In the genomic region with DNA sequence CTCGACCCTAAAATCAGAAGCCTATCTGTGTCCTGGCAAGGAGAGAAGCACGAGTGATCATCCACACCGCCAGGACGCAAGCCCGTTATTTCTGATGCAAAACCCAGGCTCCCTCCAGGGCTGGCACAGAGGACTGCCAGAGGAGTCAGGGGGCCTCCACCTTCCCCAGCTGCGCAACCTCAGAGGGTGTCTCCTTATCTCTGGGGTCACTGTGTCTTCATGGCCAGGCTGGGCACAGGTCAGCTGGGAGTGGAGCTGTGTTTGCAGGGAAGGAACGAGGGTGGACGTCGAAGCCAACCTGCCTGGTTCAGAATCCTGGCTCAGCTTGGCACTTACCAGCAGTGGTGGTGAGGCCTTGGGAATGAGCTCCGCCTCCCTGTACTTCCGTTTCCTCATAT, we compare ENCODE assay signal across 1 cellular context.
TF ChIP-seq lines count a peak whose summit lies in the region.

No MANE protein-coding gene starts in this region.

TF ChIP-seq in SK-N-SH, 30 proteins besides CTCF, POLR2A, EP300 and RAD21 (continued from another document):
- TF ChIP-seq, protein P1, sequence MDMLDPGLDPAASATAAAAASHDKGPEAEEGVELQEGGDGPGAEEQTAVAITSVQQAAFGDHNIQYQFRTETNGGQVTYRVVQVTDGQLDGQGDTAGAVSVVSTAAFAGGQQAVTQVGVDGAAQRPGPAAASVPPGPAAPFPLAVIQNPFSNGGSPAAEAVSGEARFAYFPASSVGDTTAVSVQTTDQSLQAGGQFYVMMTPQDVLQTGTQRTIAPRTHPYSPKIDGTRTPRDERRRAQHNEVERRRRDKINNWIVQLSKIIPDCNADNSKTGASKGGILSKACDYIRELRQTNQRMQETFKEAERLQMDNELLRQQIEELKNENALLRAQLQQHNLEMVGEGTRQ (IDR thresholded peaks at IDR 0.05; ENCODE audit: borderline replicate concordance, low read depth, low read length), result no peak
- TF ChIP-seq, protein P2, sequence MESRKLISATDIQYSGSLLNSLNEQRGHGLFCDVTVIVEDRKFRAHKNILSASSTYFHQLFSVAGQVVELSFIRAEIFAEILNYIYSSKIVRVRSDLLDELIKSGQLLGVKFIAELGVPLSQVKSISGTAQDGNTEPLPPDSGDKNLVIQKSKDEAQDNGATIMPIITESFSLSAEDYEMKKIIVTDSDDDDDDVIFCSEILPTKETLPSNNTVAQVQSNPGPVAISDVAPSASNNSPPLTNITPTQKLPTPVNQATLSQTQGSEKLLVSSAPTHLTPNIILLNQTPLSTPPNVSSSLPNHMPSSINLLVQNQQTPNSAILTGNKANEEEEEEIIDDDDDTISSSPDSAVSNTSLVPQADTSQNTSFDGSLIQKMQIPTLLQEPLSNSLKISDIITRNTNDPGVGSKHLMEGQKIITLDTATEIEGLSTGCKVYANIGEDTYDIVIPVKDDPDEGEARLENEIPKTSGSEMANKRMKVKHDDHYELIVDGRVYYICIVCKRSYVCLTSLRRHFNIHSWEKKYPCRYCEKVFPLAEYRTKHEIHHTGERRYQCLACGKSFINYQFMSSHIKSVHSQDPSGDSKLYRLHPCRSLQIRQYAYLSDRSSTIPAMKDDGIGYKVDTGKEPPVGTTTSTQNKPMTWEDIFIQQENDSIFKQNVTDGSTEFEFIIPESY (IDR thresholded peaks at IDR 0.05; ENCODE audit: borderline replicate concordance, low read depth), result no peak
- TF ChIP-seq, protein P3, sequence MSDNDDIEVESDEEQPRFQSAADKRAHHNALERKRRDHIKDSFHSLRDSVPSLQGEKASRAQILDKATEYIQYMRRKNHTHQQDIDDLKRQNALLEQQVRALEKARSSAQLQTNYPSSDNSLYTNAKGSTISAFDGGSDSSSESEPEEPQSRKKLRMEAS (IDR thresholded peaks at IDR 0.05; ENCODE audit: low read depth), result no peak
- TF ChIP-seq, protein P4, sequence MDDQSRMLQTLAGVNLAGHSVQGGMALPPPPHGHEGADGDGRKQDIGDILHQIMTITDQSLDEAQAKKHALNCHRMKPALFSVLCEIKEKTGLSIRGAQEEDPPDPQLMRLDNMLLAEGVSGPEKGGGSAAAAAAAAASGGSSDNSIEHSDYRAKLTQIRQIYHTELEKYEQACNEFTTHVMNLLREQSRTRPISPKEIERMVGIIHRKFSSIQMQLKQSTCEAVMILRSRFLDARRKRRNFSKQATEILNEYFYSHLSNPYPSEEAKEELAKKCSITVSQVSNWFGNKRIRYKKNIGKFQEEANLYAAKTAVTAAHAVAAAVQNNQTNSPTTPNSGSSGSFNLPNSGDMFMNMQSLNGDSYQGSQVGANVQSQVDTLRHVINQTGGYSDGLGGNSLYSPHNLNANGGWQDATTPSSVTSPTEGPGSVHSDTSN (IDR thresholded peaks at IDR 0.05), result no peak
- no peak for TF ChIP-seq FOXM1 (IDR thresholded peaks at IDR 0.05; ENCODE audit: low read depth)
- TF ChIP-seq MEF2A (IDR thresholded peaks at IDR 0.05; ENCODE audit: borderline replicate concordance, low read depth), result no peak
- no peak for TF ChIP-seq RCOR1 (IDR thresholded peaks at IDR 0.05; ENCODE audit: low read length)
- TF ChIP-seq, protein P5, sequence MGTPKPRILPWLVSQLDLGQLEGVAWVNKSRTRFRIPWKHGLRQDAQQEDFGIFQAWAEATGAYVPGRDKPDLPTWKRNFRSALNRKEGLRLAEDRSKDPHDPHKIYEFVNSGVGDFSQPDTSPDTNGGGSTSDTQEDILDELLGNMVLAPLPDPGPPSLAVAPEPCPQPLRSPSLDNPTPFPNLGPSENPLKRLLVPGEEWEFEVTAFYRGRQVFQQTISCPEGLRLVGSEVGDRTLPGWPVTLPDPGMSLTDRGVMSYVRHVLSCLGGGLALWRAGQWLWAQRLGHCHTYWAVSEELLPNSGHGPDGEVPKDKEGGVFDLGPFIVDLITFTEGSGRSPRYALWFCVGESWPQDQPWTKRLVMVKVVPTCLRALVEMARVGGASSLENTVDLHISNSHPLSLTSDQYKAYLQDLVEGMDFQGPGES (IDR thresholded peaks at IDR 0.05; ENCODE audit: low read depth, low read length), result no peak
- TF ChIP-seq MXI1 (IDR thresholded peaks at IDR 0.05; ENCODE audit: low read depth, low read length), result no peak
- no peak for TF ChIP-seq CHD2 (IDR thresholded peaks at IDR 0.05; ENCODE audit: low read length, partially characterized antibody)
- TF ChIP-seq, protein P6, sequence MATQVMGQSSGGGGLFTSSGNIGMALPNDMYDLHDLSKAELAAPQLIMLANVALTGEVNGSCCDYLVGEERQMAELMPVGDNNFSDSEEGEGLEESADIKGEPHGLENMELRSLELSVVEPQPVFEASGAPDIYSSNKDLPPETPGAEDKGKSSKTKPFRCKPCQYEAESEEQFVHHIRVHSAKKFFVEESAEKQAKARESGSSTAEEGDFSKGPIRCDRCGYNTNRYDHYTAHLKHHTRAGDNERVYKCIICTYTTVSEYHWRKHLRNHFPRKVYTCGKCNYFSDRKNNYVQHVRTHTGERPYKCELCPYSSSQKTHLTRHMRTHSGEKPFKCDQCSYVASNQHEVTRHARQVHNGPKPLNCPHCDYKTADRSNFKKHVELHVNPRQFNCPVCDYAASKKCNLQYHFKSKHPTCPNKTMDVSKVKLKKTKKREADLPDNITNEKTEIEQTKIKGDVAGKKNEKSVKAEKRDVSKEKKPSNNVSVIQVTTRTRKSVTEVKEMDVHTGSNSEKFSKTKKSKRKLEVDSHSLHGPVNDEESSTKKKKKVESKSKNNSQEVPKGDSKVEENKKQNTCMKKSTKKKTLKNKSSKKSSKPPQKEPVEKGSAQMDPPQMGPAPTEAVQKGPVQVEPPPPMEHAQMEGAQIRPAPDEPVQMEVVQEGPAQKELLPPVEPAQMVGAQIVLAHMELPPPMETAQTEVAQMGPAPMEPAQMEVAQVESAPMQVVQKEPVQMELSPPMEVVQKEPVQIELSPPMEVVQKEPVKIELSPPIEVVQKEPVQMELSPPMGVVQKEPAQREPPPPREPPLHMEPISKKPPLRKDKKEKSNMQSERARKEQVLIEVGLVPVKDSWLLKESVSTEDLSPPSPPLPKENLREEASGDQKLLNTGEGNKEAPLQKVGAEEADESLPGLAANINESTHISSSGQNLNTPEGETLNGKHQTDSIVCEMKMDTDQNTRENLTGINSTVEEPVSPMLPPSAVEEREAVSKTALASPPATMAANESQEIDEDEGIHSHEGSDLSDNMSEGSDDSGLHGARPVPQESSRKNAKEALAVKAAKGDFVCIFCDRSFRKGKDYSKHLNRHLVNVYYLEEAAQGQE (IDR thresholded peaks at IDR 0.05; ENCODE audit: low read depth, low read length), result no peak
